Comparison of ENCODE assay signal across 1 cellular context in genomic region chr1:37265786-37266667, GRCh38.
TF ChIP-seq lines count a peak whose summit lies in the region.

No MANE protein-coding gene starts in this region.

TF ChIP-seq in H1, 55 proteins besides CTCF, POLR2A, EP300 and RAD21:
- TF ChIP-seq TAF1 (IDR thresholded peaks at IDR 0.05; ENCODE audit: low read depth, low read length) (no peak), KDM1A (IDR thresholded peaks at IDR 0.05; ENCODE audit: borderline replicate concordance, low read length) (no peak), KDM5A (IDR thresholded peaks at IDR 0.05; ENCODE audit: low read length) (no peak), CEBPB (IDR thresholded peaks at IDR 0.05; ENCODE audit: low read depth, low read length) (no peak), SIX5 (IDR thresholded peaks at IDR 0.05; ENCODE audit: low read depth, low read length) (no peak), ATF2 (IDR thresholded peaks at IDR 0.05; ENCODE audit: low read length) (no peak)
